ENCODE assay signal across 8 cellular contexts in the genomic region with DNA sequence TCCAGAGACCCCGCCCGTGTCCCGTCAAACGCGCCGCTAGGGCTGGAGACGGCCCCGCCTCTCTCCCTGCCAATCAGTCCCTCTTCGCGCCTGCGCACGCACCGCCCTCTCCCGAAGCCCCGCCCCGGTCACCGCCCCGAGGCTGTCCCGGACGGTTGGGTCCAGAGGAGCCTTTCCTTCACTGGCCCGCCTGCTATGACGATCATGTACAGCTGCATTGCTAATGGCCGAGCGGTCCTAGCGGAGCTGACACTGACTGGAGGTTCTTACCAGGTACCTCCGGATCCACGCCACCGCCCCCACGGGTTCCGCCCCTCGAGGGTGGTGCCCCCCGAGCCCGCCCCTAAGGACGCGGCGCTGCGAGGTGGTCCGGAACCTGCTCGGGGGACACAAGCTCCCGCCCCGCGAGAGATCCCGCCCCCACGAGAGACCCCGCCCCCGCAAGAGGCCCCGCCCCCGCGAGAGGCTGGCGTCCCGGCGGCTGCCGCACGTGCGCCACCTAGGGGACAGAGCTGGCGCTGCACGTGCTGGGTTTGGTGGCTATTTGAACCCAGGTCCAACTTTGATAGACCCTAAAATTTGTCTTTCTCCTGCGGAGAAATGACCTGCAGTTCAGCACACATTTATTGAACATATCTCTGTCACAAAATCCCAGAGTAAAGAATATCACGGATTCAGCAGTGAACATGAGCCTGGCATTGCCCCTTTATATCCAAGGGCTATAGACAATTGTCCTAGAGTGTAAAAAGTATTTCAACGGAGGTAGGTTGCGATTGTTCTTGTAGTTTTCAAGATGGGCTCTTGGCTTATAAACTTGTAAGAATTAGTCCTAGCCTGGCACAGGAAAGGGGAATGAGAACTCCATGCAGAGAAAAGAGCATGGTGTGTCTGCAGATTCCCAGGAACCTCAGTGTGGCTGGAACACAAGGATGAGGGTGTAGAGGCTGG.
DNase-seq lines count a peak whose midpoint lies in the region; ATAC-seq and TF ChIP-seq lines count a peak whose summit lies in the region.

No MANE protein-coding gene starts in this region.

- TF ChIP-seq POLR2A in upper lobe of left lung (IDR thresholded peaks at IDR 0.05) = no peak

- CTCF ChIA-PET in T-cell (lab: Charles Lee) = interaction anchor here (0.5 to 2.3 kb wide), 46 partner anchors 10 to 1200 kb away, joined by 3 to 19 read pairs (median 5); a partner anchor contains a TSS

- H3K9me3 ChIP-seq in upper lobe of left lung = no peaks in the 10 kb centered on the region

- intact Hi-C loops in left cardiac atrium (cut with DNase I) = no loop called here
- intact Hi-C loops in posterior cingulate gyrus (cut with DNase I) = loop anchor here (5.0 to 10.0 kb wide), 2 partner anchors 87 to 140 kb away; a partner anchor contains a TSS

- peaks cover 13 to 21% (median 16%) of the 10 kb centered on the region in 3 donors for H3K4me1 Mint-ChIP-seq in T-cell

- WGBS in upper lobe of left lung, 2 donors = 6 to 11% methylated on average over 15 to 29 of the region's 61 CpGs

- no peak for TF ChIP-seq EP300 in upper lobe of left lung (IDR thresholded peaks at IDR 0.05)

- peaks cover 0 to 12% (median 6%) of the 10 kb centered on the region in 4 donors for H3K4me1 ChIP-seq in upper lobe of left lung

- no peaks in the 10 kb centered on the region for H3K9me3 Mint-ChIP-seq in T-cell

- no peaks in the 10 kb centered on the region for H3K27me3 Mint-ChIP-seq in T-cell

- ATAC-seq in HG02870 (IDR thresholded peaks at IDR 0.05; ENCODE audit: unreplicated experiment) (peak; percentile 99), T-cell (replicated peaks in 1 of 4) (peak; percentile 92 to 96 (median 94)), left cardiac atrium (peak; percentile 99 to 100), upper lobe of left lung (ENCODE audit: low FRiP score in 2 of 2) (peak; percentile 98 to 100)

- POLR2A ChIA-PET in T-cell (lab: Charles Lee) = interaction anchor here in 1 of 2 donors (0.6 to 1.1 kb wide), 7 partner anchors 11 to 356 kb away, joined by 3 to 8 read pairs (median 3); a partner anchor contains a TSS

- H3K27ac Mint-ChIP-seq in T-cell = peak overlapping the region; percentile 65 to 86

- H3K27ac ChIP-seq in upper lobe of left lung = peak overlapping the region; percentile 77 to 81 (median 80)

- peak overlapping the region; percentile 77 to 81 (median 80) for H3K4me3 Mint-ChIP-seq in T-cell

- DNase-seq in NCI-H146 (lab: John Stamatoyannopoulos, UW) = peak; percentile 98
- peak; percentile 96 to 100 (median 98) for DNase-seq in T-cell
- DNase-seq in amniotic stem cell (lab: John Stamatoyannopoulos, UW) = peak; percentile 95
- DNase-seq in left cardiac atrium = peak; percentile 99
- peak; percentile 98 to 100 (median 99) for DNase-seq in posterior cingulate gyrus
- peak; percentile 100 for DNase-seq in upper lobe of left lung

- no peaks in the 10 kb centered on the region for H3K36me3 ChIP-seq in upper lobe of left lung

- H3K4me3 ChIP-seq in upper lobe of left lung = peak overlapping the region; percentile 18 to 56 (median 45)

- H3K36me3 Mint-ChIP-seq in T-cell = no peaks in the 10 kb centered on the region

- H3K27me3 ChIP-seq in upper lobe of left lung = no peaks in the 10 kb centered on the region

- TF ChIP-seq CTCF in GM12874 (IDR thresholded peaks at IDR 0.05; ENCODE audit: insufficient read depth, low read depth, low read length) = peak; percentile 88
- TF ChIP-seq CTCF in upper lobe of left lung (IDR thresholded peaks at IDR 0.05) = peak; percentile 70 to 97 (median 80)

Comparison
In these comparisons a context has a peak if more than half of its experiments do, and no peak if none do; other contexts are left out.
1. Peak in every context shown above with its lines: DNase-seq, ATAC-seq, H3K4me3 ChIP-seq and H3K27ac ChIP-seq.